8 cellular contexts compared by ENCODE assay signal in the genomic region with DNA sequence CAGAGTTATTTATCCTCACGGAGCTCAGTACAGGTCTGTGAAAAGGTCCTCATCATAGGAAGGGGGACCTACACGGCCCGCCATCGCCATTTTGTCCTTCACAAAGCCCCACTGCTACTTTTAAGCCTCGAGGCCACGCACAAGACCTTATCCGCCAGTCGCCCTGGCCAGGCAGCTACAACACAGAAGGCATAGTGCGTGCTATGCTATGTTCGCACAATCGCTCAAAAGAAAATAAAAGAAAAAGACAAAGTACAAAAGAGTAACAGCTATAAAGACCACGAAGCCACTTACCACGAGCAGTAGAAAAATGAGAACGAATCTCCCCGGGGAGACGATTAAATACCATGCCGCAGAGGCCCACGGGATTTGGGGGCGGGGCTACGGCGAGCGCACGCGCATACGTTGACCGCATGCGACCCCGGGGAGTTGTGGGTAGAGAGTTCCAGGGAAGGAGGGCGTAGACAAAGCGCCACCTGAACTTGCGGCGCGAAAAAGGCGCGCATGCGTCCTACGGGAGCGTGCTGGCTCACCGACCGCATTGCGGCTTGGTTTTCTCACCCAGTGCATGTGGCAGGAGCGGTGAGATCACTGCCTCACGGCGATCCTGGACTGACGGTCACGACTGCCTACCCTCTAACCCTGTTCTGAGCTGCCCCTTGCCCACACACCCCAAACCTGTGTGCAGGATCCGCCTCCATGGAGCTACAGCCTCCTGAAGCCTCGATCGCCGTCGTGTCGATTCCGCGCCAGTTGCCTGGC. TPM values are rescaled to one million over a fixed set of nuclear protein-coding genes. Genes with fewer than 3 reads are reported as not detected.
DNase-seq lines count a peak whose midpoint lies in the region; ATAC-seq and TF ChIP-seq lines count a peak whose summit lies in the region.

No MANE protein-coding gene starts in this region.

- POLR2A ChIA-PET in activated B cell treated with CpG ODN at 0.5 μM for 24 hours (lab: Charles Lee), result interaction anchor here (0.5 to 10.5 kb wide), 47 partner anchors 9 to 1462 kb away, joined by 3 to 597 read pairs (median 6); a partner anchor contains a TSS

- in situ Hi-C loops in GM18951 (cut with MboI; ENCODE audit: low sequenced_read_pairs, unreplicated experiment), result loop anchor here (25.0 kb wide), 1 partner anchor 468 kb away; no protein-coding TSS in a partner anchor

- TF ChIP-seq CTCF in activated B cell treated with CpG ODN at 0.5 μM for 24 hours (IDR thresholded peaks at IDR 0.05), result no peak

- intact Hi-C loops in activated B cell treated with CpG ODN at 0.5 μM for 24 hours (cut with micrococcal nuclease), result loop anchor here (1.0 kb wide), 7 partner anchors 13 to 209 kb away; a partner anchor contains a TSS

- H3K27ac Mint-ChIP-seq in activated B cell treated with CpG ODN at 0.5 μM for 24 hours, result peak overlapping the region; percentile 96

- DNase-seq in AG08396 (ENCODE audit: low spot score) (peak; percentile 95), NCI-H226 (peak; percentile 96), activated B cell treated with CpG ODN at 0.5 μM for 24 hours (peak; percentile 99), islet precursor cell (peak; percentile 99)
- DNase-seq in central memory CD4-positive, alpha-beta T cell, result peak; percentile 98
- DNase-seq in stimulated activated CD4-positive, alpha-beta T cell treated with anti-CD3 and anti-CD28 coated beads, Interleukin-12 subunit alpha, Interleukin-12 subunit beta, amount 100 ng/mL, for 4 hours, result peak; percentile 97

- ATAC-seq in HG03175 (IDR thresholded peaks at IDR 0.05; ENCODE audit: unreplicated experiment) (peak; percentile 86), activated B cell treated with CpG ODN at 0.5 μM for 24 hours (ENCODE audit: low read depth) (peak; percentile 89)

- peak overlapping the region; percentile 99 for H3K4me3 Mint-ChIP-seq in activated B cell treated with CpG ODN at 0.5 μM for 24 hours

- peak; percentile 99 for TF ChIP-seq POLR2A in GM18951 (IDR thresholded peaks at IDR 0.05; ENCODE audit: extremely low read depth, insufficient read depth, insufficient read length)

- CTCF ChIA-PET in activated B cell treated with CpG ODN at 0.5 μM for 24 hours (lab: Charles Lee), result interaction anchor here (0.5 to 3.4 kb wide), 6 partner anchors 16 to 461 kb away, joined by 3 to 26 read pairs (median 3); a partner anchor contains a TSS

- no peaks in the 10 kb centered on the region for H3K27me3 Mint-ChIP-seq in activated B cell treated with CpG ODN at 0.5 μM for 24 hours

- no peaks in the 10 kb centered on the region for H3K9me3 Mint-ChIP-seq in activated B cell treated with CpG ODN at 0.5 μM for 24 hours

- peaks cover 52% of the 10 kb centered on the region for H3K36me3 Mint-ChIP-seq in activated B cell treated with CpG ODN at 0.5 μM for 24 hours (ENCODE audit: low read depth)

- H3K4me1 Mint-ChIP-seq in activated B cell treated with CpG ODN at 0.5 μM for 24 hours, result peaks cover 61% of the 10 kb centered on the region

RNA-seq across cellular contexts. Expression of a gene that starts 16.4 kb away (rescaled TPM):
- 95.9 and 124 TPM in 2 replicates for total RNA-seq in activated B cell treated with CpG ODN at 0.5 μM for 24 hours

RNA-seq across cellular contexts. Expression of a gene that starts 23.1 kb away (rescaled TPM):
- 0.55 TPM in 1 of 2 replicates, not detected in the other for total RNA-seq in activated B cell treated with CpG ODN at 0.5 μM for 24 hours

RNA-seq across cellular contexts. Expression of a gene that starts 23.9 kb away (rescaled TPM):
- total RNA-seq in activated B cell treated with CpG ODN at 0.5 μM for 24 hours, result 58.4 and 71.5 TPM in 2 replicates

RNA-seq across cellular contexts. Expression of a gene that starts 24.9 kb away (rescaled TPM):
- 270 and 274 TPM in 2 replicates for total RNA-seq in activated B cell treated with CpG ODN at 0.5 μM for 24 hours

RNA-seq across cellular contexts. Expression of a gene that starts 50.5 kb away (rescaled TPM):
- 89.1 and 91.6 TPM in 2 replicates for total RNA-seq in activated B cell treated with CpG ODN at 0.5 μM for 24 hours

Comparison
In these comparisons a context has a peak if more than half of its experiments do, and no peak if none do; other contexts are left out.
1. Peak in every context shown above with its lines: DNase-seq and ATAC-seq.